Comparison of ENCODE assay signal across 5 cellular contexts in the genomic region with DNA sequence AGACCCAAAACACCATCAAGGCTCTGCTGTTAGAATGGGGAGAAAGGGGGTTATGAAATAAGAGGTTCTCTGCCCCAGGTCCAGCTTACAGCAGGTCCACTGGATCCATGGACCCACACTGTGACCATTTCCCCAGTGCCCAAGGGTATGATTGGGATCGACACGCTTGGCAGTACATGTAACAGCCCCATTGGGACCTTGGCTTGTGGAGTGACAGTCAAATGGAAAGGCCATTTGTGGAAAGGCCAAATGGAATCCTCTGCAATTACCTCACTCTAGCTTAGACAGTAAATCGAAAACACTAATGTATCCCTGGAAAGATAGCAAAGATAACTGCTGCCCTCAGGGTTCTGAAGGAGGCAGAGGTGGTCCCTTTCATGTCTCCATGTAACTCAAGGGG.
"Had no signal": no experiment of that assay in that cellular context is flagged by ENCODE, and none has a peak within 500 bp of the region (broad histone marks: within the 10 kb centered on the region; RNA-seq: fewer than 3 reads in every experiment).

No MANE protein-coding gene starts in this region.

- H3K4me3 ChIP-seq: K562 had no signal

- H3K27ac Mint-ChIP-seq: IgD-negative memory B cell had no signal

- H3K4me3 Mint-ChIP-seq: IgD-negative memory B cell had no signal

- H3K4me1 Mint-ChIP-seq: IgD-negative memory B cell had no signal

- H3K27ac ChIP-seq: HL-60 had no signal

- DNase-seq: IMR-90, KG1 had no signal

- H3K9me3 Mint-ChIP-seq: IgD-negative memory B cell had no signal
